In the genomic region with DNA sequence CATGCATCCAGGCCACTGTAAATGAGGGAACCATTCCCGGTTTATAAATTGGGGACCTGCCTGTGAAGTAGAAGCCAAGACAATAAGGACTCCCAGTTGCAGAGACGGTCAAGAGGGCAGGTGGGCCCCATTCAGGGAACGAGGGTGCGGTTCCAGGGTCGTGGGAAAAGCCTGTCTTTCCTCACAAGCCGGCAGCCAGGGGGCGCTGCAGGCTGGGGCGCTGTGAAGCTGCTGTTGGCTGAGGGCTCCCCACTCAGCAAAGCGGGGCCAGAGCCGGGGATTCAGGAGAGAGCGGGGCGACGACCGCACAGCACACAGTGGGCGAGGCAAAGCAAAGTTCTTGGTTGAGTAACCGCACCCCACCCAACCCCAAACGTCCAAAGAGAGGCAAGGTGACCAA, we compare ENCODE assay signal across 9 cellular contexts. TPM values are rescaled to one million over a fixed set of nuclear protein-coding genes. Genes with fewer than 3 reads are reported as not detected.
DNase-seq lines count a peak whose midpoint lies in the region; TF ChIP-seq lines count a peak whose summit lies in the region.
"Had no signal": no experiment of that assay in that cellular context is flagged by ENCODE, and none has a peak within 500 bp of the region (broad histone marks: within the 10 kb centered on the region; RNA-seq: fewer than 3 reads in every experiment).

No MANE protein-coding gene starts in this region.

- no peaks in the 10 kb centered on the region for H3K9me3 ChIP-seq in OCI-LY7 (ENCODE audit: low read length)
- H3K9me3 ChIP-seq in parathyroid adenoma (ENCODE audit: control insufficient read depth, low read length), result no peaks in the 10 kb centered on the region

- no peak overlapping the region for H3K4me3 ChIP-seq in GM06990 (replicated peaks; ENCODE audit: low read depth, low read length)
- no peak overlapping the region for H3K4me3 ChIP-seq in OCI-LY7 (ENCODE audit: low read depth, low read length, poor library complexity, severe bottlenecking)
- H3K4me3 ChIP-seq in epithelial cell of esophagus (ENCODE audit: low read length), result no peak overlapping the region
- H3K4me3 ChIP-seq in parathyroid adenoma (ENCODE audit: low read depth, low read length), result no peak overlapping the region

- H3K79me2 ChIP-seq in OCI-LY7 (ENCODE audit: insufficient read depth, low read depth, low read length), result no peaks in the 10 kb centered on the region
- no peaks in the 10 kb centered on the region for H3K79me2 ChIP-seq in parathyroid adenoma

- no peak for DNase-seq in GM06990 (ENCODE audit: extremely low read depth, insufficient read length)
- DNase-seq in OCI-LY7 (ENCODE audit: low spot score), result no peak
- DNase-seq in epithelial cell of esophagus (ENCODE audit: low read depth), result no peak
- DNase-seq in inferior parietal cortex (ENCODE audit: extremely low spot score), result no peak
- no peak for DNase-seq in NCI-H1105 treated with DMSO at 0.1 percent for 48 hours (lab: John Stamatoyannopoulos, UW)
- DNase-seq in endothelial cell (ENCODE audit: low spot score), result no peak
- no peak for DNase-seq in HK-2 (ENCODE audit: unreplicated experiment)
- DNase-seq: OCI-M1 had no signal

- intact Hi-C loops in OCI-LY7 (cut with micrococcal nuclease; ENCODE audit: unreplicated experiment), result no loop called here

- no peak overlapping the region for H3K9ac ChIP-seq in parathyroid adenoma

- H3K27ac Mint-ChIP-seq in endothelial cell (ENCODE audit: unreplicated experiment), result no peak overlapping the region

- TF ChIP-seq CTCF in GM06990 (IDR thresholded peaks at IDR 0.05; ENCODE audit: insufficient read depth, low read length, poor library complexity, severe bottlenecking), result peak; percentile 21
- TF ChIP-seq CTCF in OCI-LY7 (conservative IDR thresholded peaks at IDR 0.05; ENCODE audit: low read length), result peak; percentile 38
- TF ChIP-seq CTCF in epithelial cell of esophagus (IDR thresholded peaks at IDR 0.05; ENCODE audit: insufficient read depth, low read depth, low read length, missing control alignments), result peak; percentile 36
- TF ChIP-seq CTCF in parathyroid adenoma (IDR thresholded peaks at IDR 0.05), result peak; percentile 66
- TF ChIP-seq CTCF in endothelial cell (IDR thresholded peaks at IDR 0.05; ENCODE audit: unreplicated experiment), result no peak

- H3K4me2 ChIP-seq in OCI-LY7 (ENCODE audit: low read length), result no peak overlapping the region
- H3K4me2 ChIP-seq in parathyroid adenoma (ENCODE audit: low read length), result no peak overlapping the region

- no TSS peak for BruUV-seq in OCI-LY7 (replicated peaks; lab: Mats Ljungman, UMichigan)

- no peaks in the 10 kb centered on the region for H3K9me3 Mint-ChIP-seq in endothelial cell (ENCODE audit: unreplicated experiment)

- POLR2A ChIA-PET in OCI-LY7 (lab: Charles Lee), result no interaction called here

- H3K27ac ChIP-seq in OCI-LY7 (ENCODE audit: low read depth, low read length, poor library complexity, severe bottlenecking) (no peak overlapping the region), parathyroid adenoma (no peak overlapping the region)

- peaks cover 6% of the 10 kb centered on the region for H3K27me3 Mint-ChIP-seq in endothelial cell (ENCODE audit: unreplicated experiment)

- CTCF ChIA-PET in OCI-LY7 (lab: Charles Lee; ENCODE audit: unreplicated experiment), result no interaction called here

- no peak overlapping the region for H2AFZ ChIP-seq in OCI-LY7 (ENCODE audit: low read length)
- no peak overlapping the region for H2AFZ ChIP-seq in parathyroid adenoma

- H3K4me1 ChIP-seq in OCI-LY7 (ENCODE audit: insufficient read depth, low read length, poor library complexity, severe bottlenecking) (peaks cover 12% of the 10 kb centered on the region), parathyroid adenoma (no peaks in the 10 kb centered on the region)

- no peaks in the 10 kb centered on the region for H3K9me2 ChIP-seq in OCI-LY7 (ENCODE audit: insufficient read depth, low read length)

- H3K36me3 ChIP-seq in GM06990 (ENCODE audit: control insufficient read depth, insufficient read depth, low read length) (peaks cover 4% of the 10 kb centered on the region), OCI-LY7 (ENCODE audit: insufficient read depth, low read length) (peaks cover 47% of the 10 kb centered on the region), parathyroid adenoma (ENCODE audit: control insufficient read depth, insufficient read depth, low read length) (no peaks in the 10 kb centered on the region)

- H3K4me3 Mint-ChIP-seq in endothelial cell (ENCODE audit: unreplicated experiment), result no peak overlapping the region

- H4K20me1 ChIP-seq in OCI-LY7 (ENCODE audit: insufficient read depth, low read length), result no peaks in the 10 kb centered on the region

- H3K4me1 Mint-ChIP-seq in endothelial cell (ENCODE audit: unreplicated experiment), result peaks cover 15% of the 10 kb centered on the region

- H3K36me3 Mint-ChIP-seq in endothelial cell (ENCODE audit: low read depth, unreplicated experiment), result peaks cover 48% of the 10 kb centered on the region

- no peaks in the 10 kb centered on the region for H3K27me3 ChIP-seq in GM06990 (replicated peaks; ENCODE audit: control insufficient read depth, insufficient read depth, low read length)
- H3K27me3 ChIP-seq in parathyroid adenoma (ENCODE audit: control insufficient read depth, insufficient read depth, low read length), result no peaks in the 10 kb centered on the region

RNA-seq across cellular contexts. Expression of a gene that starts 24.9 kb away (rescaled TPM):
- total RNA-seq in OCI-LY7 (2014; rRNA removed; shearing (Covaris generic)), result not detected in 2 replicates
- total RNA-seq in OCI-LY7 (2022) (not detected in 2 replicates), endothelial cell (ENCODE audit: unreplicated experiment) (not detected)
